Comparison of ENCODE assay signal across 12 cellular contexts in genomic region chr12:55624056-55624455, GRCh38. TPM values are rescaled to one million over a fixed set of nuclear protein-coding genes. Genes with fewer than 3 reads are reported as not detected.
DNase-seq lines count a peak whose midpoint lies in the region; ATAC-seq lines count a peak whose summit lies in the region.
"Had no signal": no experiment of that assay in that cellular context is flagged by ENCODE, and none has a peak within 500 bp of the region (broad histone marks: within the 10 kb centered on the region; RNA-seq: fewer than 3 reads in every experiment).

No MANE protein-coding gene starts in this region.

- ATAC-seq in activated CD4-positive, CD25-positive, alpha-beta regulatory T cell treated with anti-CD3 and anti-CD28 coated beads, Interleukin-2, amount 50 U/mL, for 24 hours, result peak; percentile 88 to 89
- ATAC-seq in GM21528 (IDR thresholded peaks at IDR 0.05; ENCODE audit: low FRiP score, unreplicated experiment) (peak; percentile 46), HG03378 (IDR thresholded peaks at IDR 0.05; ENCODE audit: unreplicated experiment) (peak; percentile 70), esophagus mucosa (peak; percentile 70)

- no peak for DNase-seq in activated CD4-positive, CD25-positive, alpha-beta regulatory T cell treated with anti-CD3 and anti-CD28 coated beads, Interleukin-2, amount 50 U/mL, for 72 hours
- DNase-seq in islet precursor cell, result no peak
- DNase-seq in A172 (ENCODE audit: low spot score), result no peak
- DNase-seq in NCI-H146 (lab: John Stamatoyannopoulos, UW), result no peak
- DNase-seq: DMS 273 treated with DMSO at 0.1 percent for 48 hours, NCI-H510A treated with DMSO at 0.1 percent for 48 hours had no signal

RNA-seq across cellular contexts. Expression of gene OR10P1, which starts 12.6 kb away (rescaled TPM):
- not detected for total RNA-seq in esophagus mucosa
- not detected in 2 replicates for total RNA-seq in A172 (2014; rRNA removed; shearing (Covaris generic))
- total RNA-seq: epithelial cell of proximal tubule, urinary bladder had no signal

RNA-seq across cellular contexts. Expression of gene OR2AP1, which starts 51.8 kb away (rescaled TPM):
- not detected for total RNA-seq in esophagus mucosa
- total RNA-seq in A172 (2014; rRNA removed; shearing (Covaris generic)), result not detected in 2 replicates
- total RNA-seq: epithelial cell of proximal tubule, urinary bladder had no signal
